ENCODE assay signal across 28 cellular contexts in the genomic region with DNA sequence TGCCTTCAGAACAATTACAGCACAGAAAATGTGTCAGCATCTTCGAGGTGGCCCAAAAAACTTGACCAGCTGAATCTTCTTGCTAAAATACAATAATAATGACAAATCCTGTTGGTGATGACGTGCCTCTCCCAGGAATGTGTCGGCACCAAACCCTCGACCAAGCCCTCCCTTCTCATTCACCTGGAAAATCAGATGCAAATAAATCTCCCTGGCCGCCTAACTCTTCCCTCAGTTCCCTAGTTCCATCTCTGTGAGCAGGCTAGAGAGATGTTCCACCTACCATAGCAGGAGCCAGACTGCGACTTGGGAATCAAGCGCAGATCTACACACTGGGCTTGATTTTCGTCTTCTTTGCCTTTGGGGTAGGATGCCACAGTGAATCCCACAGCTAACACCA. TPM values are rescaled to one million over a fixed set of nuclear protein-coding genes. Genes with fewer than 3 reads are reported as not detected.
A peak's percentile ranks its signal among the peaks of the same experiment; 100 is the strongest.
DNase-seq lines count a peak whose midpoint lies in the region; ATAC-seq and TF ChIP-seq lines count a peak whose summit lies in the region.
"Had no signal": no experiment of that assay in that cellular context is flagged by ENCODE, and none has a peak within 500 bp of the region (broad histone marks: within the 10 kb centered on the region; RNA-seq: fewer than 3 reads in every experiment).

No MANE protein-coding gene starts in this region.

- H3K27me3 ChIP-seq in RWPE2 (ENCODE audit: insufficient read depth, poor library complexity, severe bottlenecking) (no peaks in the 10 kb centered on the region), foreskin keratinocyte (no peaks in the 10 kb centered on the region), vagina (no peaks in the 10 kb centered on the region), thyroid gland (no peaks in the 10 kb centered on the region)
- H3K27me3 ChIP-seq: BE2C, MG63, Peyer's patch, SJCRH30 had no signal

- H3K4me3 ChIP-seq in RWPE2 (ENCODE audit: severe bottlenecking): no peak overlapping the region
- no peak overlapping the region for H3K4me3 ChIP-seq in vagina
- no peak overlapping the region for H3K4me3 ChIP-seq in thyroid gland (replicated peaks in 1 of 3)
- H3K4me3 ChIP-seq: K562, MG63, Peyer's patch, SJCRH30 had no signal

- TF ChIP-seq POLR2A in vagina (IDR thresholded peaks at IDR 0.05): no peak
- TF ChIP-seq POLR2A in thyroid gland (IDR thresholded peaks at IDR 0.05): no peak

- H3K4me1 Mint-ChIP-seq in activated CD8-positive, alpha-beta T cell treated with anti-CD3 and anti-CD28 coated beads, Interleukin-2, amount 10 ng/mL, durations not matched to agents 7 days and 5 days (ENCODE audit: low read depth): no peaks in the 10 kb centered on the region
- H3K4me1 Mint-ChIP-seq in activated CD8-positive, alpha-beta T cell treated with anti-CD3 and anti-CD28 coated beads for 36 hours (ENCODE audit: low read depth): no peaks in the 10 kb centered on the region
- H3K4me1 Mint-ChIP-seq: CD14-positive monocyte; CD8-positive, alpha-beta memory T cell had no signal

- no peaks in the 10 kb centered on the region for H3K36me3 ChIP-seq in RWPE2 (ENCODE audit: low read depth)
- H3K36me3 ChIP-seq in vagina: no peaks in the 10 kb centered on the region
- H3K36me3 ChIP-seq in thyroid gland: no peaks in the 10 kb centered on the region
- H3K36me3 ChIP-seq: BE2C, MG63, Peyer's patch, SJCRH30 had no signal

- no peaks in the 10 kb centered on the region for H3K9me3 Mint-ChIP-seq in activated CD8-positive, alpha-beta T cell treated with anti-CD3 and anti-CD28 coated beads, Interleukin-2, amount 10 ng/mL, durations not matched to agents 7 days and 5 days (ENCODE audit: insufficient read depth)
- H3K9me3 Mint-ChIP-seq in activated CD8-positive, alpha-beta T cell treated with anti-CD3 and anti-CD28 coated beads for 36 hours: no peaks in the 10 kb centered on the region
- H3K9me3 Mint-ChIP-seq: CD8-positive, alpha-beta memory T cell had no signal

- H3K4me3 Mint-ChIP-seq in activated CD8-positive, alpha-beta T cell treated with anti-CD3 and anti-CD28 coated beads, Interleukin-2, amount 10 ng/mL, durations not matched to agents 7 days and 5 days: no peak overlapping the region
- no peak overlapping the region for H3K4me3 Mint-ChIP-seq in activated CD8-positive, alpha-beta T cell treated with anti-CD3 and anti-CD28 coated beads for 36 hours
- H3K4me3 Mint-ChIP-seq: CD14-positive monocyte; CD8-positive, alpha-beta memory T cell had no signal

- DNase-seq in activated CD8-positive, alpha-beta T cell treated with anti-CD3 and anti-CD28 coated beads, Interleukin-2, amount 10 ng/mL, durations not matched to agents 7 days and 5 days: no peak
- no peak for DNase-seq in activated CD8-positive, alpha-beta T cell treated with anti-CD3 and anti-CD28 coated beads for 36 hours
- DNase-seq in RWPE2 (ENCODE audit: low spot score) (no peak), foreskin keratinocyte (peak in 1 of 2 donors; percentile 14), vagina (ENCODE audit: extremely low spot score in 2 of 2) (peak; percentile 37 to 54), iPS-NIHi7 (ENCODE audit: extremely low spot score) (no peak), thyroid gland (no peak), RKO (ENCODE audit: low spot score) (no peak)
- DNase-seq: BE2C; Calu3; CD8-positive, alpha-beta memory T cell; DMS79 treated with DMSO at 0.1 percent for 48 hours; MG63; NCI-H1105 treated with DMSO at 0.1 percent for 48 hours; NCI-H146; NCI-H1930; NCI-H446 treated with DMSO at 0.1 percent for 48 hours; NCI-H526; Peyer's patch; SJCRH30 had no signal

- WGBS in thyroid gland, 2 donors: 83 to 84% methylated on average over 8 of the region's 8 CpGs

- POLR2A ChIA-PET in activated CD8-positive, alpha-beta T cell treated with anti-CD3 and anti-CD28 coated beads, Interleukin-2, amount 10 ng/mL, durations not matched to agents 7 days and 5 days (lab: Charles Lee): no interaction called here
- POLR2A ChIA-PET in activated CD8-positive, alpha-beta T cell treated with anti-CD3 and anti-CD28 coated beads for 36 hours (lab: Charles Lee): no interaction called here

- no peak for TF ChIP-seq CTCF in activated CD8-positive, alpha-beta T cell treated with anti-CD3 and anti-CD28 coated beads for 36 hours (IDR thresholded peaks at IDR 0.05)
- TF ChIP-seq CTCF in RWPE2 (IDR thresholded peaks at IDR 0.05; ENCODE audit: poor library complexity, severe bottlenecking) (no peak), foreskin keratinocyte (conservative IDR thresholded peaks at IDR 0.05) (no peak), vagina (IDR thresholded peaks at IDR 0.05) (no peak), thyroid gland (IDR thresholded peaks at IDR 0.05) (no peak)

- H3K4me1 ChIP-seq in RWPE2 (ENCODE audit: insufficient read depth, poor library complexity, severe bottlenecking) (no peaks in the 10 kb centered on the region), foreskin keratinocyte (no peaks in the 10 kb centered on the region), vagina (no peaks in the 10 kb centered on the region), thyroid gland (peaks cover 3 to 19% of the 10 kb centered on the region in 2 donors)
- H3K4me1 ChIP-seq: BE2C, Peyer's patch, SJCRH30 had no signal

- H3K9me3 ChIP-seq in RWPE2 (ENCODE audit: severe bottlenecking) (no peaks in the 10 kb centered on the region), vagina (no peaks in the 10 kb centered on the region), thyroid gland (no peaks in the 10 kb centered on the region)
- H3K9me3 ChIP-seq: BE2C, MG63, Peyer's patch, SJCRH30 had no signal

- CTCF ChIA-PET in activated CD8-positive, alpha-beta T cell treated with anti-CD3 and anti-CD28 coated beads, Interleukin-2, amount 10 ng/mL, durations not matched to agents 7 days and 5 days (lab: Charles Lee): no interaction called here
- CTCF ChIA-PET in activated CD8-positive, alpha-beta T cell treated with anti-CD3 and anti-CD28 coated beads for 36 hours (lab: Charles Lee): no interaction called here

- H3K27ac ChIP-seq in RWPE2 (ENCODE audit: poor library complexity, severe bottlenecking) (no peak overlapping the region), foreskin keratinocyte (no peak overlapping the region), vagina (no peak overlapping the region), thyroid gland (no peak overlapping the region)
- H3K27ac ChIP-seq: 22Rv1, Peyer's patch, SJCRH30 had no signal

- intact Hi-C loops in activated CD8-positive, alpha-beta T cell treated with anti-CD3 and anti-CD28 coated beads for 36 hours (cut with micrococcal nuclease): no loop called here
- intact Hi-C loops in vagina (cut with DNase I): no loop called here
- intact Hi-C loops in thyroid gland (cut with DNase I): no loop called here

- ATAC-seq in activated CD8-positive, alpha-beta T cell treated with anti-CD3 and anti-CD28 coated beads, Interleukin-2, amount 10 ng/mL, durations not matched to agents 7 days and 5 days: no peak
- no peak for ATAC-seq in activated CD8-positive, alpha-beta T cell treated with anti-CD3 and anti-CD28 coated beads for 36 hours
- peak; percentile 62; the same call in 1 of the 3 replicates for ATAC-seq in RWPE2 (ENCODE audit: low read depth)
- peak; percentile 9 for ATAC-seq in foreskin keratinocyte
- ATAC-seq: HCT116, HepG2, K562, Right ventricle myocardium inferior had no signal

- peak overlapping the region; percentile 24 for H3K27ac Mint-ChIP-seq in activated CD8-positive, alpha-beta T cell treated with anti-CD3 and anti-CD28 coated beads, Interleukin-2, amount 10 ng/mL, durations not matched to agents 7 days and 5 days
- H3K27ac Mint-ChIP-seq in activated CD8-positive, alpha-beta T cell treated with anti-CD3 and anti-CD28 coated beads for 36 hours: no peak overlapping the region

- no peaks in the 10 kb centered on the region for H3K36me3 Mint-ChIP-seq in activated CD8-positive, alpha-beta T cell treated with anti-CD3 and anti-CD28 coated beads, Interleukin-2, amount 10 ng/mL, durations not matched to agents 7 days and 5 days (ENCODE audit: low read depth)
- H3K36me3 Mint-ChIP-seq in activated CD8-positive, alpha-beta T cell treated with anti-CD3 and anti-CD28 coated beads for 36 hours (ENCODE audit: low read depth): no peaks in the 10 kb centered on the region
- H3K36me3 Mint-ChIP-seq: CD14-positive monocyte; CD8-positive, alpha-beta memory T cell had no signal

- H3K27me3 Mint-ChIP-seq in activated CD8-positive, alpha-beta T cell treated with anti-CD3 and anti-CD28 coated beads, Interleukin-2, amount 10 ng/mL, durations not matched to agents 7 days and 5 days (ENCODE audit: low read depth): no peaks in the 10 kb centered on the region
- no peaks in the 10 kb centered on the region for H3K27me3 Mint-ChIP-seq in activated CD8-positive, alpha-beta T cell treated with anti-CD3 and anti-CD28 coated beads for 36 hours

RNA-seq across cellular contexts. Expression of a gene that starts 4.1 kb away (rescaled TPM):
- total RNA-seq in activated CD8-positive, alpha-beta T cell treated with anti-CD3 and anti-CD28 coated beads, Interleukin-2, amount 10 ng/mL, durations not matched to agents 7 days and 5 days: not detected
- total RNA-seq in activated CD8-positive, alpha-beta T cell treated with anti-CD3 and anti-CD28 coated beads for 36 hours: not detected
- not detected in 2 replicates for total RNA-seq in foreskin keratinocyte
- not detected in 2 replicates for polyA plus RNA-seq in foreskin keratinocyte
- total RNA-seq in vagina: not detected
- total RNA-seq in thyroid gland: 1 to 10 TPM in 1 of 4 donors, not detected in 3; 1.2 TPM
- total RNA-seq: CD8-positive, alpha-beta memory T cell; H4; HepG2; LHCN-M2; Peyer's patch; Right ventricle myocardium inferior; SJCRH30 had no signal
- polyA plus RNA-seq: CD14-positive monocyte; CD8-positive, alpha-beta memory T cell; HepG2 had no signal

RNA-seq across cellular contexts. Expression of a gene that starts 17.4 kb away (rescaled TPM):
- total RNA-seq in activated CD8-positive, alpha-beta T cell treated with anti-CD3 and anti-CD28 coated beads, Interleukin-2, amount 10 ng/mL, durations not matched to agents 7 days and 5 days: not detected
- not detected for total RNA-seq in activated CD8-positive, alpha-beta T cell treated with anti-CD3 and anti-CD28 coated beads for 36 hours
- total RNA-seq in foreskin keratinocyte: not detected in 2 replicates
- polyA plus RNA-seq in foreskin keratinocyte: 0.18 TPM in 1 of 2 replicates, not detected in the other
- not detected for total RNA-seq in vagina
- total RNA-seq in thyroid gland: not detected
- total RNA-seq: CD8-positive, alpha-beta memory T cell; H4; HepG2; LHCN-M2; Right ventricle myocardium inferior; SJCRH30 had no signal
- polyA plus RNA-seq: CD14-positive monocyte; CD8-positive, alpha-beta memory T cell; HepG2 had no signal

Comparison
In these comparisons a context has a peak if more than half of its experiments do, and no peak if none do; other contexts are left out.
1. ATAC-seq: peak in RWPE2 (single experiment) and foreskin keratinocyte (single experiment); none in activated CD8-positive, alpha-beta T cell treated with anti-CD3 and anti-CD28 coated beads, Interleukin-2, amount 10 ng/mL, durations not matched to agents 7 days and 5 days (single experiment) and activated CD8-positive, alpha-beta T cell treated with anti-CD3 and anti-CD28 coated beads for 36 hours (single experiment).
2. DNase-seq: peak in vagina (2 of 2); none in activated CD8-positive, alpha-beta T cell treated with anti-CD3 and anti-CD28 coated beads, Interleukin-2, amount 10 ng/mL, durations not matched to agents 7 days and 5 days (single experiment), activated CD8-positive, alpha-beta T cell treated with anti-CD3 and anti-CD28 coated beads for 36 hours (single experiment), RWPE2 (single experiment), iPS-NIHi7 (single experiment), thyroid gland (0 of 2) and RKO (single experiment).